Comparison of ENCODE assay signal across 28 cellular contexts in the genomic region with DNA sequence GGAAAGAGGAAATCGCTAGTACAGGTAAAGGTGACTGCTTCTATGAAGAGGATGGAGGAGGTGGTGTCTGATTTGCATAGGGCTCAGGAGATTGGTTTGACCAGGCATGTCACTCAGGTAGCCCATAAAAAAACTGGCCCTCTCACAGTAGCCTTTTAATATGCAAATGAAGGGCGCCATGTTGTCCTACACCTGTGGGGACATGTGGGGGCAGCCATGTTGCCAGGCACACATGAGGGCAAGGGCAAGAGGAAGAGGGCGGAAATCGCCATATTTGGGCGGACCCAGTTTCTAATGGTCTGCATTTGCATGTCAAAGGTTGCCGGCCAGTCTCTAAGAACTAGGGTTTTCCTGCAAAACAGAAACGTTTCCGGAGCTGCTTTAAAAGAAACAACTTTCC.
DNase-seq lines count a peak whose midpoint lies in the region; ATAC-seq, FAIRE-seq and TF ChIP-seq lines count a peak whose summit lies in the region.
"Had no signal": no experiment of that assay in that cellular context is flagged by ENCODE, and none has a peak within 500 bp of the region (broad histone marks: within the 10 kb centered on the region; RNA-seq: fewer than 3 reads in every experiment).

No MANE protein-coding gene starts in this region.

- no peaks in the 10 kb centered on the region for H3K79me2 ChIP-seq in HepG2 (ENCODE audit: insufficient read depth, low read length)
- H3K79me2 ChIP-seq: hepatocyte had no signal

- no peak overlapping the region for H3K27ac ChIP-seq in HepG2 (ENCODE audit: extremely low read length, insufficient read depth, low read length)
- H3K27ac ChIP-seq in right lobe of liver, result no peak overlapping the region
- H3K27ac ChIP-seq: BLaER1 treated with 17β-estradiol and CSF1 and Interleukin-3, amounts not matched to agents 10 nM and 100 nM; colonic mucosa; foreskin keratinocyte; hepatocyte had no signal

- no peak overlapping the region for H3K4me2 ChIP-seq in HepG2 (ENCODE audit: low read depth, low read length)
- H3K4me2 ChIP-seq: hepatocyte had no signal

- no peak for TF ChIP-seq EP300 in HepG2 (IDR thresholded peaks at IDR 0.05; ENCODE audit: low read depth in 2 of 2, low read length in 2 of 2)
- no peak for TF ChIP-seq EP300 in HepG2 (CRISPR knock-in tag; IDR thresholded peaks at IDR 0.05; ENCODE audit: borderline replicate concordance)

- no peak overlapping the region for H3K9ac ChIP-seq in HepG2 (ENCODE audit: insufficient read depth, low read depth, low read length)
- H3K9ac ChIP-seq: BLaER1 treated with 17β-estradiol and CSF1 and Interleukin-3, amounts not matched to agents 10 nM and 100 nM had no signal

- no peak overlapping the region for H3K4me3 ChIP-seq in HepG2 (replicated peaks in 1 of 3; ENCODE audit: insufficient read depth in 1 of 3, low read depth in 2 of 3, low read length in 3 of 3)
- no peak overlapping the region for H3K4me3 ChIP-seq in right lobe of liver
- H3K4me3 ChIP-seq: BLaER1 treated with 17β-estradiol and CSF1 and Interleukin-3, amounts not matched to agents 10 nM and 100 nM; colonic mucosa; hepatocyte had no signal

- no peaks in the 10 kb centered on the region for H3K36me3 ChIP-seq in HepG2 (replicated peaks in 1 of 2; ENCODE audit: control insufficient read depth in 1 of 2, insufficient read depth in 2 of 2, low read length in 2 of 2)
- H3K36me3 ChIP-seq in right lobe of liver, result no peaks in the 10 kb centered on the region
- H3K36me3 ChIP-seq: BLaER1 treated with 17β-estradiol and CSF1 and Interleukin-3, amounts not matched to agents 10 nM and 100 nM; colonic mucosa had no signal

- H2AFZ ChIP-seq in HepG2 (ENCODE audit: low read length), result no peak overlapping the region
- H2AFZ ChIP-seq: hepatocyte had no signal

- ATAC-seq in HepG2, result no peak
- ATAC-seq in right lobe of liver, result no peak
- no peak for ATAC-seq in GM21737 (IDR thresholded peaks at IDR 0.05; ENCODE audit: unreplicated experiment)
- no peak for ATAC-seq in GM21360 (IDR thresholded peaks at IDR 0.05; ENCODE audit: unreplicated experiment)
- ATAC-seq: activated T-cell treated with anti-CD3 and anti-CD28 coated beads, Interleukin-2, amount 50 U/mL, for 72 hours; foreskin keratinocyte; natural killer cell; SK-N-SH treated with all-trans-retinoic acid at 6 μM for 48 hours; stimulated activated memory B cell treated with anti-CD40 and anti-IgM and Interleukin-4, amounts not matched to agents 10 μg/mL and 1 μg/mL and 100 μg/mL, for 72 hours had no signal

- no peaks in the 10 kb centered on the region for H3K9me3 ChIP-seq in HepG2 (ENCODE audit: low read length)
- H3K9me3 ChIP-seq in right lobe of liver, result no peaks in the 10 kb centered on the region
- H3K9me3 ChIP-seq: colonic mucosa had no signal

- TF ChIP-seq POLR2A in HepG2 (IDR thresholded peaks at IDR 0.05; ENCODE audit: insufficient read depth in 1 of 2, low read depth in 2 of 2, low read length in 2 of 2), result no peak
- no peak for TF ChIP-seq POLR2A in right lobe of liver (IDR thresholded peaks at IDR 0.05)

- no peak for FAIRE-seq in HepG2 (lab: Jason Lieb, UNC)
- FAIRE-seq: HTR-8/SVneo, kidney, urothelium cell line had no signal

- BruUV-seq in HepG2 (replicated peaks; lab: Mats Ljungman, UMichigan), result no TSS peak

- intact Hi-C loops in HepG2 (cut with micrococcal nuclease; ENCODE audit: unreplicated experiment), result no loop called here
- intact Hi-C loops in right lobe of liver (cut with DNase I), result no loop called here

- in situ Hi-C loops in HepG2 (cut with HindIII; ENCODE audit: extremely low pct_ligation_motif_present, low pct_unique_long_range_greater_than_20kb), result no loop called here

- WGBS in HepG2 (ENCODE audit: low lambda C conversion rate), result 30% methylated on average over 8 of the region's 8 CpGs
- WGBS in right lobe of liver (ENCODE audit: insufficient coverage, low coverage, low lambda C conversion rate, missing lambda C conversion rate), result 59% methylated on average over 3 of the region's 8 CpGs

- no peaks in the 10 kb centered on the region for H4K20me1 ChIP-seq in HepG2 (ENCODE audit: insufficient read depth, low read length)
- H4K20me1 ChIP-seq: BLaER1 treated with 17β-estradiol and CSF1 and Interleukin-3, amounts not matched to agents 10 nM and 100 nM had no signal

- TF ChIP-seq CTCF in HepG2 (CRISPR knock-in tag; IDR thresholded peaks at IDR 0.05) (no peak), right lobe of liver (IDR thresholded peaks at IDR 0.05) (no peak)

- no peak for TF ChIP-seq RAD21 in HepG2 (CRISPR knock-in tag; IDR thresholded peaks at IDR 0.05)

- POLR2A ChIA-PET in HepG2 (lab: Yijun Ruan, JAX), result no interaction called here

- 0 out of 2 replicates have a peak, but pooled peaks cover 4% of the 10 kb centered on the region for H3K4me1 ChIP-seq in HepG2 (ENCODE audit: insufficient read depth, low read length)
- no peaks in the 10 kb centered on the region for H3K4me1 ChIP-seq in right lobe of liver
- H3K4me1 ChIP-seq: colonic mucosa, foreskin keratinocyte had no signal

- H3K27me3 ChIP-seq in HepG2 (ENCODE audit: control insufficient read depth in 1 of 2, insufficient read depth in 2 of 2, low read length in 2 of 2) (no peaks in the 10 kb centered on the region), right lobe of liver (no peaks in the 10 kb centered on the region)
- H3K27me3 ChIP-seq: BLaER1 treated with 17β-estradiol and CSF1 and Interleukin-3, amounts not matched to agents 10 nM and 100 nM; colonic mucosa; foreskin keratinocyte; hepatocyte had no signal

- DNase-seq in HepG2 (ENCODE audit: low spot score) (no peak), right lobe of liver (no peak), NCI-H2029 (lab: John Stamatoyannopoulos, UW) (peak; percentile 45), iPS DF 4.7 (ENCODE audit: extremely low read depth, low spot score) (peak; percentile 89), COLO668 (lab: John Stamatoyannopoulos, UW; ENCODE audit: unreplicated experiment) (no peak)
- DNase-seq: activated CD4-positive, alpha-beta T cell treated with anti-CD3 and anti-CD28 coated beads for 48 hours; activated naive CD4-positive, alpha-beta T cell treated with anti-CD3 and anti-CD28 coated beads for 36 hours; activated T-cell treated with anti-CD3 and anti-CD28 coated beads, Interleukin-2, amount 50 U/mL, for 72 hours; colonic mucosa; effector memory CD4-positive, alpha-beta T cell; foreskin keratinocyte; GOT3; Kasumi-1; kidney; natural killer cell; NCI-H1092; NCI-H1930; NCI-H510A; stimulated activated CD4-positive, alpha-beta T cell treated with anti-CD3 and anti-CD28 coated beads, Interleukin-4, amount 100 ng/mL, for 1 hour; T-helper 2 cell had no signal

- CTCF ChIA-PET in HepG2 (lab: Yijun Ruan, JAX; ENCODE audit: low intra/inter-chr PET ratio, low total read pairs), result no interaction called here

TF ChIP-seq in HepG2, 621 proteins besides CTCF, POLR2A, EP300 and RAD21:
- TF ChIP-seq SRF (IDR thresholded peaks at IDR 0.05; ENCODE audit: low read depth, low read length) (peak; percentile 69; the same call in 1 of the 2 replicates), YEATS2 (CRISPR knock-in tag; IDR thresholded peaks at IDR 0.05; ENCODE audit: borderline replicate concordance) (no peak)

Comparison
In these comparisons a context has a peak if more than half of its experiments do, and no peak if none do; other contexts are left out.
1. DNase-seq: peak in NCI-H2029 (single experiment) and iPS DF 4.7 (single experiment); none in HepG2 (single experiment), right lobe of liver (0 of 3) and COLO668 (single experiment).